Comparison of ENCODE assay signal across 12 cellular contexts in genomic region chr9:126983767-126984166, GRCh38.
DNase-seq lines count a peak whose midpoint lies in the region; ATAC-seq and TF ChIP-seq lines count a peak whose summit lies in the region.
"Had no signal": no experiment of that assay in that cellular context is flagged by ENCODE, and none has a peak within 500 bp of the region (broad histone marks: within the 10 kb centered on the region; RNA-seq: fewer than 3 reads in every experiment).

No MANE protein-coding gene starts in this region.

- H3K27me3 Mint-ChIP-seq in CD8-positive, alpha-beta memory T cell: peaks cover 3 to 13% of the 10 kb centered on the region in 2 donors
- H3K27me3 Mint-ChIP-seq in T-helper 17 cell: peaks cover 10% of the 10 kb centered on the region
- H3K27me3 Mint-ChIP-seq in immature natural killer cell (ENCODE audit: low read depth in 3 of 3): peaks cover 15 to 20% (median 16%) of the 10 kb centered on the region in 3 donors

- peaks cover 82 to 98% (median 97%) of the 10 kb centered on the region in 3 donors for H3K4me1 Mint-ChIP-seq in CD8-positive, alpha-beta memory T cell
- H3K4me1 Mint-ChIP-seq in T-helper 17 cell (peaks cover 56% of the 10 kb centered on the region), immature natural killer cell (peaks cover 79 to 80% of the 10 kb centered on the region in 2 donors)

- POLR2A ChIA-PET in CD8-positive, alpha-beta memory T cell (lab: Charles Lee): no interaction called here

- no peak overlapping the region for H3K27ac ChIP-seq in CD8-positive, alpha-beta memory T cell (ENCODE audit: low read depth, low read length)
- H3K27ac ChIP-seq in gastrocnemius medialis: peak overlapping the region in 3 of 4 donors; percentile 62 to 91 (median 75)
- no peak overlapping the region for H3K27ac ChIP-seq in breast epithelium
- H3K27ac ChIP-seq: BLaER1 had no signal

- ATAC-seq in T-helper 17 cell (no peak), gastrocnemius medialis (no peak)
- ATAC-seq: HCT116, HepG2 had no signal

- TF ChIP-seq POLR2A in gastrocnemius medialis (IDR thresholded peaks at IDR 0.05) (no peak), breast epithelium (IDR thresholded peaks at IDR 0.05) (no peak)

- H3K9me3 Mint-ChIP-seq in CD8-positive, alpha-beta memory T cell: peaks cover 0 to 6% (median 0%) of the 10 kb centered on the region in 5 donors
- H3K9me3 Mint-ChIP-seq in immature natural killer cell: no peaks in the 10 kb centered on the region

- peaks cover 5% of the 10 kb centered on the region for H3K9me3 ChIP-seq in CD8-positive, alpha-beta memory T cell (ENCODE audit: low read length)
- H3K9me3 ChIP-seq in T-helper 17 cell (ENCODE audit: control insufficient read depth, low read length, poor library complexity, severe bottlenecking) (no peaks in the 10 kb centered on the region), gastrocnemius medialis (no peaks in the 10 kb centered on the region), breast epithelium (no peaks in the 10 kb centered on the region), HAP-1 (no peaks in the 10 kb centered on the region)

- peaks cover 0 to 6% (median 0%) of the 10 kb centered on the region in 3 donors for H3K36me3 Mint-ChIP-seq in CD8-positive, alpha-beta memory T cell
- H3K36me3 Mint-ChIP-seq in T-helper 17 cell (ENCODE audit: low read depth) (peaks cover 9% of the 10 kb centered on the region), immature natural killer cell (peaks cover 0 to 6% (median 2%) of the 10 kb centered on the region in 3 donors)

- CTCF ChIA-PET in CD8-positive, alpha-beta memory T cell (lab: Charles Lee): no interaction called here

- H3K27ac Mint-ChIP-seq in CD8-positive, alpha-beta memory T cell: peak overlapping the region in 5 of 8 donors; percentile 37 to 88 (median 81)
- H3K27ac Mint-ChIP-seq in T-helper 17 cell (peak overlapping the region; percentile 51), immature natural killer cell (peak overlapping the region in 5 of 6 donors; percentile 22 to 87 (median 63))

- intact Hi-C loops in gastrocnemius medialis (cut with DNase I; ENCODE audit: low total_unique reads): loop anchor here (2.0 to 5.0 kb wide), 2 partner anchors 37 to 174 kb away; no protein-coding TSS in a partner anchor
- intact Hi-C loops in breast epithelium (cut with DNase I; ENCODE audit: low total_unique reads): no loop called here

- H3K4me3 Mint-ChIP-seq in CD8-positive, alpha-beta memory T cell: peak overlapping the region; percentile 1 to 57 (median 30)
- H3K4me3 Mint-ChIP-seq in T-helper 17 cell: no peak overlapping the region
- H3K4me3 Mint-ChIP-seq in immature natural killer cell: peak overlapping the region in 4 of 5 donors; percentile 27 to 71 (median 60)

- no peak for DNase-seq in CD8-positive, alpha-beta memory T cell
- DNase-seq in T-helper 17 cell: no peak
- no peak for DNase-seq in immature natural killer cell
- no peak for DNase-seq in gastrocnemius medialis
- no peak for DNase-seq in retina
- no peak for DNase-seq in breast epithelium (ENCODE audit: low spot score in 2 of 2)
- no peak for DNase-seq in HAP-1 (ENCODE audit: low spot score in 2 of 2)
- DNase-seq: 8988T, AML-193 had no signal

- H3K4me1 ChIP-seq in CD8-positive, alpha-beta memory T cell (ENCODE audit: insufficient read depth, low read length): peaks cover 64% of the 10 kb centered on the region
- H3K4me1 ChIP-seq in gastrocnemius medialis (peaks cover 35 to 54% of the 10 kb centered on the region in 2 donors), breast epithelium (no peaks in the 10 kb centered on the region), HAP-1 (no peaks in the 10 kb centered on the region)

- no peak overlapping the region for H3K4me3 ChIP-seq in CD8-positive, alpha-beta memory T cell (ENCODE audit: low read length)
- H3K4me3 ChIP-seq in gastrocnemius medialis (no peak overlapping the region), breast epithelium (no peak overlapping the region), HAP-1 (no peak overlapping the region)
- H3K4me3 ChIP-seq: BLaER1 had no signal

- no peaks in the 10 kb centered on the region for H3K27me3 ChIP-seq in CD8-positive, alpha-beta memory T cell (ENCODE audit: insufficient read depth, low read length, poor library complexity, severe bottlenecking)
- no peaks in the 10 kb centered on the region for H3K27me3 ChIP-seq in gastrocnemius medialis
- H3K27me3 ChIP-seq in breast epithelium: no peaks in the 10 kb centered on the region
- no peaks in the 10 kb centered on the region for H3K27me3 ChIP-seq in HAP-1 (ENCODE audit: low read depth)

- in situ Hi-C loops in gastrocnemius medialis (cut with MboI; ENCODE audit: low sequenced_read_pairs in 4 of 4): no loop called here
- in situ Hi-C loops in HAP-1 (cut with MboI; ENCODE audit: low sequenced_read_pairs): no loop called here

- H3K36me3 ChIP-seq in CD8-positive, alpha-beta memory T cell (ENCODE audit: insufficient read depth, low read length): no peaks in the 10 kb centered on the region
- no peaks in the 10 kb centered on the region for H3K36me3 ChIP-seq in gastrocnemius medialis
- no peaks in the 10 kb centered on the region for H3K36me3 ChIP-seq in breast epithelium
- H3K36me3 ChIP-seq in HAP-1 (replicated peaks): no peaks in the 10 kb centered on the region
- H3K36me3 ChIP-seq: BLaER1 had no signal

- TF ChIP-seq CTCF in gastrocnemius medialis (IDR thresholded peaks at IDR 0.05 in 4 of 5, conservative IDR thresholded peaks at IDR 0.05 in 1 of 5): no peak
- no peak for TF ChIP-seq CTCF in breast epithelium (IDR thresholded peaks at IDR 0.05)

Comparison
In these comparisons a context has a peak if more than half of its experiments do, and no peak if none do; other contexts are left out.
1. H3K27ac ChIP-seq: peak in gastrocnemius medialis (3 of 4); none in CD8-positive, alpha-beta memory T cell (single experiment) and breast epithelium (0 of 2).
2. Peak in every context shown above with its lines, with median percentiles within 50 percentile points of each other: H3K27ac Mint-ChIP-seq.